24 cellular contexts compared by ENCODE assay signal in the genomic region with DNA sequence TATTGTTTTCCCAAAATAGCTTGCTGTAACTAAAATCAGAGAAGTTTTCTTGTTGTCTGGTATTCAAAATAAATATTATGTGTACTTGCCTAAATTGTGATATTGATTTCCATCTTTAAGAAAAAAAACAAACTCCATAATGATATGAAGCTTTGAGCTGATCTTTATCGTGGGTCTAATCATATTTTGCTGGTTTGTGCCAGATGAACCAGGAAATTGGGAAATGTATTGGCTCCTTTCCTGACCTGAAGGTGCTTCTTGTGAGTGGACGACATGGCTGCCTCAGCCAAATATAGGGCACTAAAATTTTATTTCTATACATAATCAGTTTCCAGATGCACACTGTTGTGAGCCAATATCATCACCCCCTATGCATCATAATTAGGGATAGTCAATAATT.
DNase-seq lines count a peak whose midpoint lies in the region; ATAC-seq and TF ChIP-seq lines count a peak whose summit lies in the region.
"Had no signal": no experiment of that assay in that cellular context is flagged by ENCODE, and none has a peak within 500 bp of the region (broad histone marks: within the 10 kb centered on the region; RNA-seq: fewer than 3 reads in every experiment).

No MANE protein-coding gene starts in this region.

- POLR2A ChIA-PET in MCF 10A (lab: Yijun Ruan, JAX) = no interaction called here

- no peak overlapping the region for H3K4me3 ChIP-seq in mammary epithelial cell (replicated peaks in 1 of 3; ENCODE audit: insufficient read depth in 1 of 3, low read depth in 2 of 3, low read length in 3 of 3)
- no peak overlapping the region for H3K4me3 ChIP-seq in LNCaP clone FGC (ENCODE audit: low read depth, low read length)
- H3K4me3 ChIP-seq: A549, BLaER1, GM12878 had no signal

- no peaks in the 10 kb centered on the region for H3K36me3 ChIP-seq in mammary epithelial cell (ENCODE audit: insufficient read depth, low read length)
- H3K36me3 ChIP-seq: BE2C, BLaER1 had no signal

- H3K36me3 Mint-ChIP-seq in MCF 10A (ENCODE audit: insufficient read depth, unreplicated experiment) = no peaks in the 10 kb centered on the region
- H3K36me3 Mint-ChIP-seq: CD14-positive monocyte; CD4-positive, alpha-beta memory T cell; CD4-positive, CD25-positive, alpha-beta regulatory T cell; CD8-positive, alpha-beta memory T cell had no signal

- TF ChIP-seq CTCF in MCF 10A (IDR thresholded peaks at IDR 0.05; ENCODE audit: unreplicated experiment) (no peak), mammary epithelial cell (conservative IDR thresholded peaks at IDR 0.05 in 1 of 2, IDR thresholded peaks at IDR 0.05 in 1 of 2; ENCODE audit: extremely low read depth in 1 of 2, insufficient read depth in 1 of 2, low read depth in 1 of 2, low read length in 2 of 2) (no peak), LNCaP clone FGC (IDR thresholded peaks at IDR 0.05; ENCODE audit: control insufficient read depth, extremely low read depth, insufficient read depth) (no peak)

- ATAC-seq in left lobe of liver = peak; percentile 69
- ATAC-seq: A549, GM12878 had no signal

- no peaks in the 10 kb centered on the region for H3K79me2 ChIP-seq in mammary epithelial cell (ENCODE audit: insufficient read depth, low read length)

- 5% methylated on average over 2 of the region's 2 CpGs for WGBS in mammary epithelial cell (ENCODE audit: low coverage, missing lambda C conversion rate)

- no peak overlapping the region for H3K27ac Mint-ChIP-seq in MCF 10A (ENCODE audit: low read depth, unreplicated experiment)
- H3K27ac Mint-ChIP-seq: CD14-positive monocyte; CD4-positive, alpha-beta memory T cell; CD4-positive, CD25-positive, alpha-beta regulatory T cell; CD8-positive, alpha-beta memory T cell had no signal

- dilution Hi-C loops in mammary epithelial cell (cut with HindIII; ENCODE audit: low sequenced_read_pairs) = no loop called here

- H2AFZ ChIP-seq in mammary epithelial cell (ENCODE audit: low read depth, low read length) = no peak overlapping the region

- no peak overlapping the region for H3K4me3 Mint-ChIP-seq in MCF 10A (ENCODE audit: unreplicated experiment)
- H3K4me3 Mint-ChIP-seq: CD14-positive monocyte; CD4-positive, alpha-beta memory T cell; CD4-positive, CD25-positive, alpha-beta regulatory T cell; CD8-positive, alpha-beta memory T cell had no signal

- H3K27me3 Mint-ChIP-seq in MCF 10A (ENCODE audit: insufficient read depth, unreplicated experiment) = no peaks in the 10 kb centered on the region
- H3K27me3 Mint-ChIP-seq: CD4-positive, CD25-positive, alpha-beta regulatory T cell had no signal

- no peak overlapping the region for H3K27ac ChIP-seq in mammary epithelial cell (ENCODE audit: insufficient read depth, low read depth, low read length)
- H3K27ac ChIP-seq: 22Rv1, A549, BLaER1 had no signal

- no peaks in the 10 kb centered on the region for H3K9me3 ChIP-seq in mammary epithelial cell (replicated peaks; ENCODE audit: insufficient read depth, low read length)
- H3K9me3 ChIP-seq: A549, BE2C, BLaER1 had no signal

- CTCF ChIA-PET in MCF 10A (lab: Yijun Ruan, JAX) (no interaction called here), mammary epithelial cell (lab: Charles Lee; ENCODE audit: low non-redundant PET) (no interaction called here)

- H3K9me3 Mint-ChIP-seq in MCF 10A (ENCODE audit: unreplicated experiment) = no peaks in the 10 kb centered on the region
- H3K9me3 Mint-ChIP-seq: CD8-positive, alpha-beta memory T cell had no signal

- H3K27me3 ChIP-seq in mammary epithelial cell (ENCODE audit: insufficient read depth, low read length) = peaks cover 1% of the 10 kb centered on the region
- H3K27me3 ChIP-seq: BE2C, BLaER1 had no signal

- peak; percentile 32 for DNase-seq in MCF 10A (ENCODE audit: unreplicated experiment)
- no peak for DNase-seq in mammary epithelial cell
- peak; percentile 64 for DNase-seq in LNCaP clone FGC (ENCODE audit: low read depth)
- no peak for DNase-seq in left lobe of liver (ENCODE audit: low spot score)
- DNase-seq in COLO668 (lab: John Stamatoyannopoulos, UW; ENCODE audit: unreplicated experiment) = no peak
- no peak for DNase-seq in COLO829 (ENCODE audit: low spot score)
- DNase-seq: BE2C; C1 segment of cervical spinal cord; CD4-positive, alpha-beta memory T cell; CD4-positive, CD25-positive, alpha-beta regulatory T cell; CD8-positive, alpha-beta memory T cell; COR-L47; DMS 273 treated with DMSO at 0.1 percent for 48 hours; DMS153; DMS53; DMS79; DND-41; EL; GDM1 had no signal

- no peak overlapping the region for H3K4me2 ChIP-seq in mammary epithelial cell (ENCODE audit: insufficient read depth, low read depth, low read length)
- H3K4me2 ChIP-seq: A549, BLaER1 had no signal

- in situ Hi-C loops in mammary epithelial cell (cut with MboI; ENCODE audit: low sequenced_read_pairs in 2 of 2) = no loop called here

- no peaks in the 10 kb centered on the region for H4K20me1 ChIP-seq in mammary epithelial cell (ENCODE audit: insufficient read depth, low read length)
- H4K20me1 ChIP-seq: BLaER1 had no signal

- H3K4me1 Mint-ChIP-seq in MCF 10A (ENCODE audit: insufficient read depth, unreplicated experiment) = peaks cover 5% of the 10 kb centered on the region
- H3K4me1 Mint-ChIP-seq: CD4-positive, alpha-beta memory T cell; CD8-positive, alpha-beta memory T cell had no signal

- peaks cover 5% of the 10 kb centered on the region for H3K4me1 ChIP-seq in mammary epithelial cell (ENCODE audit: insufficient read depth, low read length)
- H3K4me1 ChIP-seq: A549, BE2C had no signal

- intact Hi-C loops in MCF 10A (cut with micrococcal nuclease) (no loop called here), mammary epithelial cell (cut with micrococcal nuclease) (no loop called here)

- no TSS peak for BruUV-seq in MCF 10A (replicated peaks; lab: Mats Ljungman, UMichigan)
- no TSS peak for BruUV-seq in mammary epithelial cell (replicated peaks; lab: Mats Ljungman, UMichigan)

- no peak overlapping the region for H3K9ac ChIP-seq in mammary epithelial cell (ENCODE audit: insufficient read depth, low read length)
- H3K9ac ChIP-seq: BLaER1 had no signal

Comparison
In these comparisons a context has a peak if more than half of its experiments do, and no peak if none do; other contexts are left out.
1. DNase-seq: peak in MCF 10A (single experiment) and LNCaP clone FGC (single experiment); none in mammary epithelial cell (single experiment), left lobe of liver (single experiment), COLO668 (single experiment) and COLO829 (single experiment).